26 cellular contexts compared by ENCODE assay signal in genomic region chr9:93378276-93378675, GRCh38.
"Had no signal": no experiment of that assay in that cellular context is flagged by ENCODE, and none has a peak within 500 bp of the region (broad histone marks: within the 10 kb centered on the region; RNA-seq: fewer than 3 reads in every experiment).

No MANE protein-coding gene starts in this region.

- ATAC-seq: effector memory CD8-positive, alpha-beta T cell; esophagus mucosa; gastrocnemius medialis; heart right ventricle; left cardiac atrium; left lung; left ventricle myocardium superior; lower lobe of right lung; mucosa of descending colon had no signal

- FAIRE-seq: endometrium, islet of Langerhans, keratinocyte had no signal

- H3K27me3 ChIP-seq: colonic mucosa, gastrocnemius medialis, left lung had no signal

- H3K36me3 ChIP-seq: colonic mucosa, esophagus squamous epithelium, gastrocnemius medialis, heart right ventricle, left lung, lower lobe of right lung had no signal

- DNase-seq: colonic mucosa; cortex of kidney; effector CD8-positive, alpha-beta T cell; effector memory CD8-positive, alpha-beta T cell; endodermal cell; erythroblast; esophagus squamous epithelium; foreskin fibroblast; foreskin melanocyte; gastrocnemius medialis; glutamatergic neuron; head of caudate nucleus; heart right ventricle; hippocampal formation; left cardiac atrium; left lung; left ventricle myocardium superior; lower lobe of right lung; mesenchymal stem cell; mucosa of descending colon; naive B cell had no signal

- H3K9me3 ChIP-seq: colonic mucosa, esophagus squamous epithelium, gastrocnemius medialis, heart right ventricle, left lung, lower lobe of right lung, mucosa of descending colon had no signal

- H3K4me1 ChIP-seq: colonic mucosa, esophagus squamous epithelium, gastrocnemius medialis, heart right ventricle, left lung, lower lobe of right lung had no signal

- H3K4me3 ChIP-seq: colonic mucosa, esophagus squamous epithelium, gastrocnemius medialis, heart right ventricle, left lung, lower lobe of right lung, mucosa of descending colon had no signal

- H3K27ac ChIP-seq: colonic mucosa, epithelial cell of prostate, esophagus squamous epithelium, gastrocnemius medialis, heart right ventricle, left lung, lower lobe of right lung had no signal
